ENCODE assay signal across 30 cellular contexts in the genomic region with DNA sequence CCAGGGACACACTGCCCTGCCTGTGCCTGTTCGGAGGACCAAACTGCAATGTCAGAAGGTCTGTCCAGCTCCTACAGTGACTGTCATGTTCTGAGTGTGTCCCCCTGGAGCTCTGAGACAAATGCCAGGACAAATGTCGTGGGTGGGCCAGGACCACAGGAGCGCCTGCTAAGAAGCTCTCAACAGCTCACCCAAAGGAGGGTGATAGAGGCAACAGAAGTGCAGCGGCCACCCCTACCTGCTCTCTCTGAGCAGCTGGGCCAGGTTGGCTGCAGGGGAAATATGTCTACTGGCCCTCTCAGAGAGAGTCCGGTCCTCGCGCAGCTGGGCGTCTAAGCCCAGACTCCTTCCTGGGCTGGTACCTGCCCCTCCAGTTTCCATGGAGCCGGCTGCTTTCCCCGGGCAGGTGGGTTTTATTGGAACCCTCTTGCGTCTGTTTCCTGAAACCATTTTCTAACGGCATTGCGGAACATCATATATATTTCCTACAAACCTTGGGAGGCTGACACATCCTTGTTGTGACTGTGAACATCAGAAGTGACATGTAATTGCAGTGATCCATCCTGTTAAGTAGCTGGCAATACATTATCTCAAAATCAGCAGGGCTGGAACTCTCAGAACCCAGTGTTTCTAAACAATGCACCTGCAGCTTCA.
A peak's percentile ranks its signal among the peaks of the same experiment; 100 is the strongest.
DNase-seq lines count a peak whose midpoint lies in the region; FAIRE-seq and TF ChIP-seq lines count a peak whose summit lies in the region.
"Had no signal": no experiment of that assay in that cellular context is flagged by ENCODE, and none has a peak within 500 bp of the region (broad histone marks: within the 10 kb centered on the region; RNA-seq: fewer than 3 reads in every experiment).

No MANE protein-coding gene starts in this region.

- H3K27ac ChIP-seq in kidney (ENCODE audit: low read depth in 2 of 2, low read length in 2 of 2), result no peak overlapping the region
- no peak overlapping the region for H3K27ac ChIP-seq in sigmoid colon
- H3K27ac ChIP-seq in ascending aorta, result no peak overlapping the region
- H3K27ac ChIP-seq: BLaER1, GM23248, SK-N-MC had no signal

- no peak overlapping the region for H3K9ac ChIP-seq in kidney (ENCODE audit: low read length in 2 of 2)
- H3K9ac ChIP-seq: BLaER1, GM23248 had no signal

- H3K27me3 ChIP-seq in sigmoid colon, result no peaks in the 10 kb centered on the region
- no peaks in the 10 kb centered on the region for H3K27me3 ChIP-seq in ascending aorta
- H3K27me3 ChIP-seq: BLaER1 had no signal

- no peak for TF ChIP-seq EP300 in sigmoid colon (IDR thresholded peaks at IDR 0.05)

- H3K9me3 ChIP-seq in kidney (ENCODE audit: control insufficient read depth in 1 of 2, low read length in 2 of 2) (no peaks in the 10 kb centered on the region), sigmoid colon (no peaks in the 10 kb centered on the region), ascending aorta (no peaks in the 10 kb centered on the region)
- H3K9me3 ChIP-seq: BLaER1, Caco-2 had no signal

- FAIRE-seq in kidney (lab: Jason Lieb, UNC), result no peak
- FAIRE-seq: GM12878, HTR-8/SVneo, K562 had no signal

- H3K4me3 ChIP-seq in kidney (ENCODE audit: low read length in 2 of 2) (no peak overlapping the region), sigmoid colon (no peak overlapping the region), ascending aorta (no peak overlapping the region)
- H3K4me3 ChIP-seq: BLaER1, GM12878, GM23248, K562, SK-N-MC had no signal

- H3K36me3 ChIP-seq in kidney (ENCODE audit: control insufficient read depth in 1 of 2, insufficient read depth in 2 of 2, low read length in 2 of 2) (no peaks in the 10 kb centered on the region), sigmoid colon (no peaks in the 10 kb centered on the region), ascending aorta (no peaks in the 10 kb centered on the region)
- H3K36me3 ChIP-seq: BLaER1 had no signal

- H3K4me1 ChIP-seq in kidney (ENCODE audit: control insufficient read depth in 1 of 2, insufficient read depth in 1 of 2, low read depth in 1 of 2, low read length in 2 of 2) (no peaks in the 10 kb centered on the region), sigmoid colon (no peaks in the 10 kb centered on the region), ascending aorta (no peaks in the 10 kb centered on the region)
- H3K4me1 ChIP-seq: BLaER1, Caco-2 had no signal

- TF ChIP-seq POLR2A in sigmoid colon (IDR thresholded peaks at IDR 0.05), result no peak

- no peak for TF ChIP-seq CTCF in kidney (IDR thresholded peaks at IDR 0.05; ENCODE audit: borderline replicate concordance, extremely low read depth, insufficient read depth)
- no peak for TF ChIP-seq CTCF in sigmoid colon (IDR thresholded peaks at IDR 0.05)
- TF ChIP-seq CTCF in ascending aorta (IDR thresholded peaks at IDR 0.05), result no peak

- DNase-seq in activated effector memory CD4-positive, alpha-beta T cell treated with anti-CD3 and anti-CD28 coated beads, Interleukin-2, amount 50 U/mL, for 16 hours, result peak; percentile 38
- DNase-seq in activated effector memory CD4-positive, alpha-beta T cell treated with Interleukin-2 at 50 U/mL for 16 hours, result no peak
- DNase-seq in kidney (peak; percentile 29), sigmoid colon (peak; percentile 40), NOMO-1 (lab: John Stamatoyannopoulos, UW; ENCODE audit: unreplicated experiment in 2 of 2) (no peak), ascending aorta (ENCODE audit: low spot score in 2 of 2) (no peak)
- no peak for DNase-seq in activated CD4-positive, alpha-beta T cell treated with anti-CD3 and anti-CD28 coated beads for 1 hour
- DNase-seq: 8988T; Caco-2; CD4-positive, alpha-beta T cell; DMS 273 treated with DMSO at 0.1 percent for 48 hours; DMS79; EL; GDM1; GM23248; H9; Kasumi-1; NCI-H1092 treated with DMSO at 0.1 percent for 48 hours; NCI-H146; NCI-H2029; NCI-H446 treated with DMSO at 0.1 percent for 48 hours; NCI-H526; NCI-H82; RPMI8226; SHP77 treated with DMSO at 0.1 percent for 48 hours had no signal

- WGBS in sigmoid colon, 2 donors, result 76 to 79% methylated on average over 13 of the region's 13 CpGs

- intact Hi-C loops in kidney (cut with DNase I) (no loop called here), sigmoid colon (cut with DNase I) (no loop called here), ascending aorta (cut with DNase I) (no loop called here)

Comparison
In these comparisons a context has a peak if more than half of its experiments do, and no peak if none do; other contexts are left out.
1. DNase-seq: peak in activated effector memory CD4-positive, alpha-beta T cell treated with anti-CD3 and anti-CD28 coated beads, Interleukin-2, amount 50 U/mL, for 16 hours (single experiment), kidney (single experiment) and sigmoid colon (single experiment); none in activated effector memory CD4-positive, alpha-beta T cell treated with Interleukin-2 at 50 U/mL for 16 hours (single experiment), activated CD4-positive, alpha-beta T cell treated with anti-CD3 and anti-CD28 coated beads for 1 hour (single experiment), NOMO-1 (0 of 2) and ascending aorta (0 of 2).